Comparison of ENCODE assay signal across 1 cellular context in genomic region chr19:16067205-16067938, GRCh38.
TF ChIP-seq lines count a peak whose summit lies in the region.

No MANE protein-coding gene starts in this region.

TF ChIP-seq in GM23338, 12 proteins besides CTCF, POLR2A, EP300 and RAD21 (continued from another document):
- TF ChIP-seq, protein P1, sequence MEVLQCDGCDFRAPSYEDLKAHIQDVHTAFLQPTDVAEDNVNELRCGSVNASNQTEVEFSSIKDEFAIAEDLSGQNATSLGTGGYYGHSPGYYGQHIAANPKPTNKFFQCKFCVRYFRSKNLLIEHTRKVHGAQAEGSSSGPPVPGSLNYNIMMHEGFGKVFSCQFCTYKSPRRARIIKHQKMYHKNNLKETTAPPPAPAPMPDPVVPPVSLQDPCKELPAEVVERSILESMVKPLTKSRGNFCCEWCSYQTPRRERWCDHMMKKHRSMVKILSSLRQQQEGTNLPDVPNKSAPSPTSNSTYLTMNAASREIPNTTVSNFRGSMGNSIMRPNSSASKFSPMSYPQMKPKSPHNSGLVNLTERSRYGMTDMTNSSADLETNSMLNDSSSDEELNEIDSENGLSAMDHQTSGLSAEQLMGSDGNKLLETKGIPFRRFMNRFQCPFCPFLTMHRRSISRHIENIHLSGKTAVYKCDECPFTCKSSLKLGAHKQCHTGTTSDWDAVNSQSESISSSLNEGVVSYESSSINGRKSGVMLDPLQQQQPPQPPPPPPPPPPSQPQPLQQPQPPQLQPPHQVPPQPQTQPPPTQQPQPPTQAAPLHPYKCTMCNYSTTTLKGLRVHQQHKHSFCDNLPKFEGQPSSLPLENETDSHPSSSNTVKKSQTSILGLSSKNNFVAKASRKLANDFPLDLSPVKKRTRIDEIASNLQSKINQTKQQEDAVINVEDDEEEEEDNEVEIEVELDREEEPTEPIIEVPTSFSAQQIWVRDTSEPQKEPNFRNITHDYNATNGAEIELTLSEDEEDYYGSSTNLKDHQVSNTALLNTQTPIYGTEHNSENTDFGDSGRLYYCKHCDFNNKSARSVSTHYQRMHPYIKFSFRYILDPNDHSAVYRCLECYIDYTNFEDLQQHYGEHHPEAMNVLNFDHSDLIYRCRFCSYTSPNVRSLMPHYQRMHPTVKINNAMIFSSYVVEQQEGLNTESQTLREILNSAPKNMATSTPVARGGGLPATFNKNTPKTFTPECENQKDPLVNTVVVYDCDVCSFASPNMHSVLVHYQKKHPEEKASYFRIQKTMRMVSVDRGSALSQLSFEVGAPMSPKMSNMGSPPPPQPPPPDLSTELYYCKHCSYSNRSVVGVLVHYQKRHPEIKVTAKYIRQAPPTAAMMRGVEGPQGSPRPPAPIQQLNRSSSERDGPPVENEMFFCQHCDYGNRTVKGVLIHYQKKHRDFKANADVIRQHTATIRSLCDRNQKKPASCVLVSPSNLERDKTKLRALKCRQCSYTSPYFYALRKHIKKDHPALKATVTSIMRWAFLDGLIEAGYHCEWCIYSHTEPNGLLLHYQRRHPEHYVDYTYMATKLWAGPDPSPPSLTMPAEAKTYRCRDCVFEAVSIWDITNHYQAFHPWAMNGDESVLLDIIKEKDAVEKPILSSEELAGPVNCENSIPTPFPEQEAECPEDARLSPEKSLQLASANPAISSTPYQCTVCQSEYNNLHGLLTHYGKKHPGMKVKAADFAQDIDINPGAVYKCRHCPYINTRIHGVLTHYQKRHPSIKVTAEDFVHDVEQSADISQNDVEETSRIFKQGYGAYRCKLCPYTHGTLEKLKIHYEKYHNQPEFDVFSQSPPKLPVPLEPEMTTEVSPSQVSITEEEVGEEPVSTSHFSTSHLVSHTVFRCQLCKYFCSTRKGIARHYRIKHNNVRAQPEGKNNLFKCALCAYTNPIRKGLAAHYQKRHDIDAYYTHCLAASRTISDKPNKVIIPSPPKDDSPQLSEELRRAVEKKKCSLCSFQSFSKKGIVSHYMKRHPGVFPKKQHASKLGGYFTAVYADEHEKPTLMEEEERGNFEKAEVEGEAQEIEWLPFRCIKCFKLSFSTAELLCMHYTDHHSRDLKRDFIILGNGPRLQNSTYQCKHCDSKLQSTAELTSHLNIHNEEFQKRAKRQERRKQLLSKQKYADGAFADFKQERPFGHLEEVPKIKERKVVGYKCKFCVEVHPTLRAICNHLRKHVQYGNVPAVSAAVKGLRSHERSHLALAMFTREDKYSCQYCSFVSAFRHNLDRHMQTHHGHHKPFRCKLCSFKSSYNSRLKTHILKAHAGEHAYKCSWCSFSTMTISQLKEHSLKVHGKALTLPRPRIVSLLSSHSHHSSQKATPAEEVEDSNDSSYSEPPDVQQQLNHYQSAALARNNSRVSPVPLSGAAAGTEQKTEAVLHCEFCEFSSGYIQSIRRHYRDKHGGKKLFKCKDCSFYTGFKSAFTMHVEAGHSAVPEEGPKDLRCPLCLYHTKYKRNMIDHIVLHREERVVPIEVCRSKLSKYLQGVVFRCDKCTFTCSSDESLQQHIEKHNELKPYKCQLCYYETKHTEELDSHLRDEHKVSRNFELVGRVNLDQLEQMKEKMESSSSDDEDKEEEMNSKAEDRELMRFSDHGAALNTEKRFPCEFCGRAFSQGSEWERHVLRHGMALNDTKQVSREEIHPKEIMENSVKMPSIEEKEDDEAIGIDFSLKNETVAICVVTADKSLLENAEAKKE (CRISPR knock-in tag; IDR thresholded peaks at IDR 0.05) = no peak
TF ChIP-seq in GM23338: peak in this region for 0.
